1 cellular context compared by ENCODE assay signal in genomic region chr14:24113379-24113800, GRCh38.
TF ChIP-seq lines count a peak whose summit lies in the region.

No MANE protein-coding gene starts in this region.

TF ChIP-seq in IMR-90, 13 proteins besides CTCF, POLR2A, EP300 and RAD21:
- TF ChIP-seq CEBPB (IDR thresholded peaks at IDR 0.05; ENCODE audit: low read depth, low read length) (no peak), MAFK (IDR thresholded peaks at IDR 0.05; ENCODE audit: low read depth, low read length) (no peak)
